In genomic region chr1:116807871-116808450, GRCh38 we compare ENCODE assay signal across 15 cellular contexts. TPM values are rescaled to one million over a fixed set of nuclear protein-coding genes. Genes with fewer than 3 reads are reported as not detected.
DNase-seq lines count a peak whose midpoint lies in the region; TF ChIP-seq lines count a peak whose summit lies in the region.
"Had no signal": no experiment of that assay in that cellular context is flagged by ENCODE, and none has a peak within 500 bp of the region (broad histone marks: within the 10 kb centered on the region; RNA-seq: fewer than 3 reads in every experiment).

No MANE protein-coding gene starts in this region.

- H3K27ac Mint-ChIP-seq in dendritic cell treated with granulocyte-macrophage colony-stimulating factor and Interleukin-4, amounts not matched to agents 40 ng/mL and 50 ng/mL, for 4 days = peak overlapping the region; percentile 62

- no peaks in the 10 kb centered on the region for H3K36me3 Mint-ChIP-seq in dendritic cell treated with granulocyte-macrophage colony-stimulating factor and Interleukin-4, amounts not matched to agents 40 ng/mL and 50 ng/mL, for 4 days (ENCODE audit: low read depth)

- H3K9me3 Mint-ChIP-seq in dendritic cell treated with granulocyte-macrophage colony-stimulating factor and Interleukin-4, amounts not matched to agents 40 ng/mL and 50 ng/mL, for 4 days = peaks cover 13% of the 10 kb centered on the region

- H3K27me3 Mint-ChIP-seq in dendritic cell treated with granulocyte-macrophage colony-stimulating factor and Interleukin-4, amounts not matched to agents 40 ng/mL and 50 ng/mL, for 4 days = no peaks in the 10 kb centered on the region

- DNase-seq in activated CD8-positive, alpha-beta memory T cell treated with anti-CD3 and anti-CD28 coated beads, Interleukin-2, amount 50 U/mL, for 48 hours = peak; percentile 57
- no peak for DNase-seq in activated CD8-positive, alpha-beta memory T cell treated with anti-CD3 and anti-CD28 coated beads for 24 hours
- DNase-seq in RPMI7951 (ENCODE audit: low read depth) (peak; percentile 8), suprapubic skin (ENCODE audit: low spot score in 2 of 2) (no peak), NCI-H187 (lab: John Stamatoyannopoulos, UW) (no peak), uterus (no peak), BE2C (no peak)
- DNase-seq: H7, hippocampal formation, NCI-H524 had no signal

- TF ChIP-seq POLR2A in suprapubic skin (IDR thresholded peaks at IDR 0.05) (no peak), uterus (IDR thresholded peaks at IDR 0.05) (no peak)

- no peaks in the 10 kb centered on the region for H3K9me3 ChIP-seq in suprapubic skin
- no peaks in the 10 kb centered on the region for H3K9me3 ChIP-seq in uterus
- H3K9me3 ChIP-seq in BE2C = no peaks in the 10 kb centered on the region

- H3K4me1 Mint-ChIP-seq in dendritic cell treated with granulocyte-macrophage colony-stimulating factor and Interleukin-4, amounts not matched to agents 40 ng/mL and 50 ng/mL, for 4 days (ENCODE audit: low read depth) = peaks cover 43% of the 10 kb centered on the region

- no peak for TF ChIP-seq CTCF in suprapubic skin (IDR thresholded peaks at IDR 0.05)
- TF ChIP-seq CTCF in uterus (IDR thresholded peaks at IDR 0.05) = no peak
- no peak for TF ChIP-seq CTCF in BE2C (IDR thresholded peaks at IDR 0.05; ENCODE audit: low read depth, low read length)

- WGBS in suprapubic skin = 85% methylated on average over 12 of the region's 12 CpGs

- no peak overlapping the region for H3K4me3 Mint-ChIP-seq in dendritic cell treated with granulocyte-macrophage colony-stimulating factor and Interleukin-4, amounts not matched to agents 40 ng/mL and 50 ng/mL, for 4 days

- no peak overlapping the region for H3K4me3 ChIP-seq in suprapubic skin
- no peak overlapping the region for H3K4me3 ChIP-seq in uterus
- no peak overlapping the region for H3K4me3 ChIP-seq in BE2C (ENCODE audit: low read depth, low read length)
- H3K4me3 ChIP-seq: cardiac muscle cell had no signal

- H3K27ac ChIP-seq in suprapubic skin (peak overlapping the region; percentile 81), uterus (no peak overlapping the region)
- H3K27ac ChIP-seq: cardiac muscle cell had no signal

- no peak for TF ChIP-seq EP300 in suprapubic skin (IDR thresholded peaks at IDR 0.05)

- intact Hi-C loops in dendritic cell treated with granulocyte-macrophage colony-stimulating factor and Interleukin-4, amounts not matched to agents 40 ng/mL and 50 ng/mL, for 4 days (cut with micrococcal nuclease) = loop anchor here (2.0 kb wide), 1 partner anchor 13 kb away; no protein-coding TSS in a partner anchor
- intact Hi-C loops in uterus (cut with DNase I; ENCODE audit: low total_unique reads) = no loop called here

- H3K4me1 ChIP-seq in suprapubic skin (peaks cover 22% of the 10 kb centered on the region), uterus (no peaks in the 10 kb centered on the region), BE2C (no peaks in the 10 kb centered on the region)

- no peaks in the 10 kb centered on the region for H3K36me3 ChIP-seq in suprapubic skin
- no peaks in the 10 kb centered on the region for H3K36me3 ChIP-seq in uterus
- no peaks in the 10 kb centered on the region for H3K36me3 ChIP-seq in BE2C
- H3K36me3 ChIP-seq: cardiac muscle cell had no signal

- H3K27me3 ChIP-seq in suprapubic skin (no peaks in the 10 kb centered on the region), uterus (no peaks in the 10 kb centered on the region), BE2C (no peaks in the 10 kb centered on the region)
- H3K27me3 ChIP-seq: cardiac muscle cell had no signal

RNA-seq across cellular contexts. Expression of gene CD2, which starts 53.7 kb away (rescaled TPM):
- not detected in 2 replicates for total RNA-seq in RPMI7951 (2014; rRNA removed; shearing (Covaris generic))
- total RNA-seq in suprapubic skin = 1 to 10 TPM in 1 of 4 donors, under 1 TPM in 1, not detected in 2; 0.39 to 1.7 TPM
- 1 to 10 TPM in 2 of 4 donors, under 1 TPM in 1, not detected in 1; 0.35 to 1.2 (median 1.0) TPM for total RNA-seq in uterus
- not detected for polyA plus RNA-seq in BE2C (2012; ENCODE audit: insufficient read depth, insufficient read length, low read depth)
- total RNA-seq: cardiac muscle cell, endothelial cell of umbilical vein, H7, lung microvascular endothelial cell, osteoblast had no signal
- polyA plus RNA-seq: cardiac muscle cell, endothelial cell of umbilical vein had no signal

Comparison
In these comparisons a context has a peak if more than half of its experiments do, and no peak if none do; other contexts are left out.
1. DNase-seq: peak in activated CD8-positive, alpha-beta memory T cell treated with anti-CD3 and anti-CD28 coated beads, Interleukin-2, amount 50 U/mL, for 48 hours (single experiment) and RPMI7951 (single experiment); none in activated CD8-positive, alpha-beta memory T cell treated with anti-CD3 and anti-CD28 coated beads for 24 hours (single experiment), suprapubic skin (0 of 2), NCI-H187 (0 of 2), uterus (0 of 2) and BE2C (single experiment).